ENCODE assay signal across 24 cellular contexts in the genomic region with DNA sequence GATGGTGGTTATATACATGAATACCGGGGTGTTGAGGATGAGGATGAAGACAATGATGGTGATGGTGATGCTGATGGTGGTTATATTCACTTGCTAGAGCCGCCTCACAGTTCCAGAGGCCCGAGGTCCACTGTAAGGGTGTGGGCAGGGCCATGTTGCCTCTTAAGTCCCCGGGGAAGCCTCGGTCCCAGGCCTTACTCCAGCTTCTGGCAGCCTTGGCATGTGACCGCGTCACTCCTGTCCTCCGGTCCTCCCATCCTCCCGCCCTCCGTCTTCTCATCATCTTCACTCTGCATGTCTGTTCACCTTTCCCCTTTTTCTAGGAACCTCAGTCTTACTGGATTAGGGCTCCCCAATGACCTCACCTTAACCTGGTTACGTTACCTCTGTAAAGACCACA. TPM values are rescaled to one million over a fixed set of nuclear protein-coding genes. Genes with fewer than 3 reads are reported as not detected.
"Had no signal": no experiment of that assay in that cellular context is flagged by ENCODE, and none has a peak within 500 bp of the region (broad histone marks: within the 10 kb centered on the region; RNA-seq: fewer than 3 reads in every experiment).

No MANE protein-coding gene starts in this region.

- H3K9me3 ChIP-seq: mucosa of descending colon, prostate gland, right atrium auricular region, tibial nerve had no signal

- H3K36me3 ChIP-seq: prostate gland, right atrium auricular region, tibial nerve had no signal

- H3K4me3 ChIP-seq: mucosa of descending colon, prostate gland, right atrium auricular region, tibial nerve had no signal

- H3K9me3 Mint-ChIP-seq: activated CD4-positive, alpha-beta memory T cell treated with anti-CD3 and anti-CD28 coated beads for 36 hours; stimulated activated naive CD8-positive, alpha-beta T cell treated with anti-CD3 and anti-CD28 coated beads, Interleukin-15, Interleukin-2, amounts not matched to agents 100 ng/mL and 50 ng/mL, for 24 hours; T-cell; WTC11 had no signal

- DNase-seq: activated CD4-positive, alpha-beta memory T cell treated with anti-CD3 and anti-CD28 coated beads for 36 hours; activated CD4-positive, alpha-beta T cell treated with anti-CD3 and anti-CD28 coated beads for 4 hours; activated T-cell treated with anti-CD3 and anti-CD28 coated beads for 4 hours; amniotic stem cell; caudate nucleus; foreskin keratinocyte; hippocampal formation; islet precursor cell; mammary epithelial cell; mucosa of descending colon; naive B cell; stimulated activated CD4-positive, alpha-beta T cell treated with anti-CD3 and anti-CD28 coated beads, Interleukin-2, amount 100 ng/mL, for 48 hours; T-cell had no signal

- H3K4me1 ChIP-seq: foreskin keratinocyte had no signal

- H3K27ac Mint-ChIP-seq: activated CD4-positive, alpha-beta memory T cell treated with anti-CD3 and anti-CD28 coated beads for 36 hours; activated naive CD8-positive, alpha-beta T cell; stimulated activated naive CD8-positive, alpha-beta T cell treated with anti-CD3 and anti-CD28 coated beads, Interleukin-15, Interleukin-2, amounts not matched to agents 100 ng/mL and 50 ng/mL, for 24 hours; T-cell; WTC11 had no signal

- H3K36me3 Mint-ChIP-seq: activated CD4-positive, alpha-beta memory T cell treated with anti-CD3 and anti-CD28 coated beads for 36 hours; activated naive CD8-positive, alpha-beta T cell; naive B cell; T-cell; WTC11 had no signal

- H3K27me3 ChIP-seq: right atrium auricular region, tibial nerve had no signal

- ATAC-seq: foreskin keratinocyte, left lobe of liver, mucosa of descending colon, SK-N-SH treated with all-trans-retinoic acid at 6 μM for 48 hours, T-cell, WTC11 had no signal

- H3K27ac ChIP-seq: foreskin keratinocyte, right atrium auricular region had no signal

- H3K4me3 Mint-ChIP-seq: activated CD4-positive, alpha-beta memory T cell treated with anti-CD3 and anti-CD28 coated beads for 36 hours; activated naive CD8-positive, alpha-beta T cell; stimulated activated naive CD8-positive, alpha-beta T cell treated with anti-CD3 and anti-CD28 coated beads, Interleukin-15, Interleukin-2, amounts not matched to agents 100 ng/mL and 50 ng/mL, for 24 hours; T-cell; WTC11 had no signal

RNA-seq across cellular contexts. Expression of gene IGLL1, which starts 54.6 kb away (rescaled TPM):
- total RNA-seq: activated CD4-positive, alpha-beta memory T cell treated with anti-CD3 and anti-CD28 coated beads for 36 hours; epithelial cell of proximal tubule; fibroblast of lung; foreskin keratinocyte; left lobe of liver; mammary epithelial cell; mucosa of descending colon; right atrium auricular region; skeletal muscle tissue; tibial nerve; WTC11 had no signal
- polyA plus RNA-seq: fibroblast of lung, foreskin keratinocyte, mammary epithelial cell had no signal
